In genomic region chr3:126964950-126965349, GRCh38 we compare ENCODE assay signal across 23 cellular contexts. TPM values are rescaled to one million over a fixed set of nuclear protein-coding genes. Genes with fewer than 3 reads are reported as not detected.
DNase-seq lines count a peak whose midpoint lies in the region; ATAC-seq and TF ChIP-seq lines count a peak whose summit lies in the region.
"Had no signal": no experiment of that assay in that cellular context is flagged by ENCODE, and none has a peak within 500 bp of the region (broad histone marks: within the 10 kb centered on the region; RNA-seq: fewer than 3 reads in every experiment).

No MANE protein-coding gene starts in this region.

- H3K36me3 ChIP-seq in left ventricle myocardium inferior (no peaks in the 10 kb centered on the region), spleen (no peaks in the 10 kb centered on the region)
- H3K36me3 ChIP-seq: BLaER1 treated with 17β-estradiol and CSF1 and Interleukin-3, amounts not matched to agents 10 nM and 100 nM; HAP-1 had no signal

- TF ChIP-seq CTCF in left ventricle myocardium inferior (IDR thresholded peaks at IDR 0.05; ENCODE audit: borderline replicate concordance) = no peak
- TF ChIP-seq CTCF in spleen (IDR thresholded peaks at IDR 0.05 in 8 of 11, conservative IDR thresholded peaks at IDR 0.05 in 3 of 11) = no peak

- 77 to 87% (median 86%) methylated on average over 10 of the region's 10 CpGs for WGBS in spleen, 5 donors

- ATAC-seq in Right ventricle myocardium inferior = no peak
- ATAC-seq: GM23338 had no signal

- H3K27me3 ChIP-seq in left ventricle myocardium inferior (ENCODE audit: low read depth) (no peaks in the 10 kb centered on the region), spleen (replicated peaks in 1 of 7) (peaks cover 0 to 5% (median 0%) of the 10 kb centered on the region in 7 donors)

- H3K4me3 ChIP-seq in left ventricle myocardium inferior (no peak overlapping the region), spleen (no peak overlapping the region)
- H3K4me3 ChIP-seq: BLaER1 treated with 17β-estradiol and CSF1 and Interleukin-3, amounts not matched to agents 10 nM and 100 nM; GM23338; HAP-1 had no signal

- H3K4me1 ChIP-seq in left ventricle myocardium inferior (peaks cover 25% of the 10 kb centered on the region), spleen (peaks cover 10 to 31% (median 25%) of the 10 kb centered on the region in 6 donors)

- intact Hi-C loops in left ventricle myocardium inferior (cut with micrococcal nuclease) (no loop called here), Right ventricle myocardium inferior (cut with DNase I) (loop anchor here (5.0 kb wide), 2 partner anchors 38 to 138 kb away; no protein-coding TSS in a partner anchor), spleen (cut with DNase I; ENCODE audit: low total_unique reads) (no loop called here)

- no peak for TF ChIP-seq POLR2A in spleen (IDR thresholded peaks at IDR 0.05)

- DNase-seq in left ventricle myocardium inferior (peak; percentile 5), Right ventricle myocardium inferior (ENCODE audit: missing footprints) (no peak), NCI-H69 (lab: John Stamatoyannopoulos, UW) (peak; percentile 4), myocyte (ENCODE audit: low read depth) (peak; percentile 25), spleen (peak; percentile 58), NCI-H2107 (lab: John Stamatoyannopoulos, UW) (no peak), SW 1271 (lab: John Stamatoyannopoulos, UW) (no peak), AG20443 (ENCODE audit: low spot score) (no peak)
- DNase-seq: AML-193; CD4-positive, alpha-beta memory T cell; COR-L47; MM.1S; NCI-H1417; NCI-H1694 treated with DMSO at 0.1 percent for 48 hours; NCI-H2081; NCI-H524; NCI-H82; RPMI8226; SHP77 treated with DMSO at 0.1 percent for 48 hours had no signal

- H3K9me3 ChIP-seq in left ventricle myocardium inferior (replicated peaks) (no peaks in the 10 kb centered on the region), spleen (no peaks in the 10 kb centered on the region)
- H3K9me3 ChIP-seq: BLaER1 treated with 17β-estradiol and CSF1 and Interleukin-3, amounts not matched to agents 10 nM and 100 nM; HAP-1 had no signal

- H3K27ac ChIP-seq in left ventricle myocardium inferior (replicated peaks) (no peak overlapping the region), spleen (no peak overlapping the region)
- H3K27ac ChIP-seq: BLaER1 treated with 17β-estradiol and CSF1 and Interleukin-3, amounts not matched to agents 10 nM and 100 nM; KMS-11 had no signal

RNA-seq across cellular contexts. Expression of gene PLXNA1, which starts 18.0 kb away (rescaled TPM):
- total RNA-seq in left ventricle myocardium inferior = 26.4 TPM
- total RNA-seq in Right ventricle myocardium inferior = 29.6 TPM
- total RNA-seq in myocyte = 209 and 320 TPM in 2 replicates
- 177 TPM for polyA plus RNA-seq in myocyte (2012)
- 10 to 100 TPM; 27.8 to 47.6 (median 41.4) TPM for total RNA-seq in spleen
- 10 to 100 TPM in 1 of 3 donors, 1 to 10 TPM in 2; 3.7 to 11.9 (median 3.8) TPM for polyA plus RNA-seq in spleen

Comparison
In these comparisons a context has a peak if more than half of its experiments do, and no peak if none do; other contexts are left out.
1. DNase-seq: peak in left ventricle myocardium inferior (single experiment), NCI-H69 (single experiment), myocyte (single experiment) and spleen (single experiment); none in Right ventricle myocardium inferior (single experiment), NCI-H2107 (single experiment), SW 1271 (0 of 2) and AG20443 (single experiment).